1 cellular context compared by ENCODE assay signal in genomic region chr9:93944011-93944410, GRCh38.
TF ChIP-seq lines count a peak whose summit lies in the region.

No MANE protein-coding gene starts in this region.

TF ChIP-seq in HCT116, 20 proteins besides CTCF, POLR2A, EP300 and RAD21 (continued from another document):
- TF ChIP-seq ZNF274 (IDR thresholded peaks at IDR 0.05; ENCODE audit: low read depth, low read length): no peak
- no peak for TF ChIP-seq EZH2 (IDR thresholded peaks at IDR 0.05)
- TF ChIP-seq SP1 (IDR thresholded peaks at IDR 0.05; ENCODE audit: low read depth): no peak
- no peak for TF ChIP-seq FOSL1 (IDR thresholded peaks at IDR 0.05; ENCODE audit: low read depth)
- TF ChIP-seq SIN3A (IDR thresholded peaks at IDR 0.05; ENCODE audit: low read depth): no peak
- no peak for TF ChIP-seq JUND (IDR thresholded peaks at IDR 0.05)
- TF ChIP-seq ZBTB33 (IDR thresholded peaks at IDR 0.05; ENCODE audit: extremely low read depth, insufficient replicate concordance, low read length): no peak
- TF ChIP-seq CEBPB (IDR thresholded peaks at IDR 0.05; ENCODE audit: low read depth): no peak
